In the genomic region with DNA sequence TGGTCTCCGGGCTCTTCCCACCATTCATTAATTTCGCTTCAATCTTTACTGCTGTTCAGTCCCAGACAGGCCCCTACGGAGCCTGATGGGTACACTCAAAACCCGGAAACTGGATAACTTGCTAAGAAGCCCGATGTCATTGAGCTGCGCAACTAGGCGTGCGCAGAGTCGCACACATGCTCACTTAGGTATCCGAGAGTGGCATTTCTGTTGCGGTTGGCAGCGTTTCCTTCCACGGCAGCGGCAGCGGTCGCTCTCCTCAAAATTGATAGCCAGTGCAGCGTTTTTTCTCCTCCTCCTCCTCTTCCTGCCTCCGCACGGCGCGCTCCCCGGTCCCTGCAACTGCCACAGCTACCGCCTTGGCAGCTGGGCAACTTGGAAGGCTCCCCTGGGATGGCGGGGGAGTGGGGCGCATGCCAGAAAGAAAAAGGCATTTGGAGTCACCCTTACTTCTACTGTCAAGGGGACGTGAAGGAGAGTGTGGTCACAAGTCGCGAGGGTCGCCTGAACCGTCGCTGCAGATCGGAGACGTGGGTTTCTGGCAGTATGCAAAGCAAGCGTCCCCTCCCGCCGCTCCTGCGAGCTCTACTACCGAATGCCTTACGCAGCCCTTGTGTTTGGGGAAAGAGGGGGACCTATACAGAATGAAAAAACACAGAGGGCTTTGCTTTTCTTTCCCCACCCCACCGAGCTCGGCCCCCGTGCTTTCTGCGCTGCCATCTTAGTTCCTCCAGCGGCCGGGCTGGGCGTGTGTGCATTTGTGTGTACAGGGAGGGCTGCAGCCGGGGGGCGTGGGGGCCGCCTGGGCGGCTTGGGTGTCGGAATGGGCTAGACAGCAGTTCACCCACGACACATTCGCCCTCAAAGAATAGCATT, we compare ENCODE assay signal across 8 cellular contexts. TPM values are rescaled to one million over a fixed set of nuclear protein-coding genes. Genes with fewer than 3 reads are reported as not detected.
A peak's percentile ranks its signal among the peaks of the same experiment; 100 is the strongest.
DNase-seq lines count a peak whose midpoint lies in the region; ATAC-seq and TF ChIP-seq lines count a peak whose summit lies in the region.

No MANE protein-coding gene starts in this region.

- H3K4me2 ChIP-seq in OCI-LY3 (ENCODE audit: low read length): peak overlapping the region; percentile 87

- peak overlapping the region; percentile 97 for H3K27ac ChIP-seq in OCI-LY3 (ENCODE audit: low read length)

- H3K36me3 ChIP-seq in OCI-LY3 (replicated peaks; ENCODE audit: low read depth, low read length) (no peaks in the 10 kb centered on the region), mucosa of descending colon (ENCODE audit: low read depth) (no peaks in the 10 kb centered on the region)

- DNase-seq in DMS 273 treated with DMSO at 0.1 percent for 48 hours (lab: John Stamatoyannopoulos, UW) (peak; percentile 87), HuH-7.5 (ENCODE audit: low spot score) (peak; percentile 75), activated T-cell treated with anti-CD3 and anti-CD28 coated beads for 24 hours (ENCODE audit: low read depth) (peak; percentile 84), epithelial cell of proximal tubule (ENCODE audit: low read depth) (peak; percentile 89), mucosa of descending colon (peak; percentile 85 to 94 (median 91))
- DNase-seq in stimulated activated CD8-positive, alpha-beta memory T cell treated with anti-CD3 and anti-CD28 coated beads, Interleukin-4, amount 100 ng/mL, for 1 hour (ENCODE audit: low read depth in 2 of 2, low spot score in 1 of 2): peak; percentile 67 to 71

- H3K4me3 ChIP-seq in OCI-LY3 (ENCODE audit: low read length): peak overlapping the region; percentile 88
- peak overlapping the region; percentile 84 for H3K4me3 ChIP-seq in epithelial cell of proximal tubule (ENCODE audit: low read depth, low read length)
- H3K4me3 ChIP-seq in mucosa of descending colon: peak overlapping the region; percentile 47

- peak overlapping the region; percentile 93 for H3K9ac ChIP-seq in OCI-LY3 (ENCODE audit: low read length)

- ATAC-seq in GM21528 (IDR thresholded peaks at IDR 0.05; ENCODE audit: low FRiP score, unreplicated experiment) (peak; percentile 67), mucosa of descending colon (peak; percentile 79)

- H3K4me1 ChIP-seq in OCI-LY3 (ENCODE audit: low read length) (peaks cover 30% of the 10 kb centered on the region), mucosa of descending colon (ENCODE audit: low read depth) (peaks cover 7% of the 10 kb centered on the region)

- 0 out of 2 replicates have a peak, but pooled peaks cover 5% of the 10 kb centered on the region for H3K27me3 ChIP-seq in OCI-LY3 (ENCODE audit: low read depth, low read length)

- H3K9me3 ChIP-seq in OCI-LY3 (ENCODE audit: insufficient read depth, low read length): no peaks in the 10 kb centered on the region
- no peaks in the 10 kb centered on the region for H3K9me3 ChIP-seq in mucosa of descending colon

- H4K20me1 ChIP-seq in OCI-LY3 (ENCODE audit: insufficient read depth, low read length): peaks cover 9% of the 10 kb centered on the region

- TF ChIP-seq CTCF in OCI-LY3 (IDR thresholded peaks at IDR 0.05; ENCODE audit: low read depth, low read length) (0 out of 2 replicates have a peak, but pooled peaks have one; percentile 6), epithelial cell of proximal tubule (conservative IDR thresholded peaks at IDR 0.05; ENCODE audit: low read depth, low read length) (peak; percentile 2), mucosa of descending colon (IDR thresholded peaks at IDR 0.05) (no peak)

- peaks cover 25% of the 10 kb centered on the region for H3K79me2 ChIP-seq in OCI-LY3 (ENCODE audit: low read length)

- intact Hi-C loops in mucosa of descending colon (cut with DNase I, micrococcal nuclease): no loop called here

- H2AFZ ChIP-seq in OCI-LY3 (ENCODE audit: low read depth, low read length): peak overlapping the region; percentile 73

RNA-seq across cellular contexts. Expression of gene MYCBP2, which starts 2.5 kb away (rescaled TPM):
- total RNA-seq in epithelial cell of proximal tubule: 20.7 and 32.3 TPM in 2 replicates
- total RNA-seq in mucosa of descending colon: 10 to 100 TPM; 27.6 to 81.5 (median 46.1) TPM

Comparison
In these comparisons a context has a peak if more than half of its experiments do, and no peak if none do; other contexts are left out.
1. Peak in every context shown above with its lines: DNase-seq, ATAC-seq, H3K4me3 ChIP-seq and H3K27ac ChIP-seq.